In the genomic region with DNA sequence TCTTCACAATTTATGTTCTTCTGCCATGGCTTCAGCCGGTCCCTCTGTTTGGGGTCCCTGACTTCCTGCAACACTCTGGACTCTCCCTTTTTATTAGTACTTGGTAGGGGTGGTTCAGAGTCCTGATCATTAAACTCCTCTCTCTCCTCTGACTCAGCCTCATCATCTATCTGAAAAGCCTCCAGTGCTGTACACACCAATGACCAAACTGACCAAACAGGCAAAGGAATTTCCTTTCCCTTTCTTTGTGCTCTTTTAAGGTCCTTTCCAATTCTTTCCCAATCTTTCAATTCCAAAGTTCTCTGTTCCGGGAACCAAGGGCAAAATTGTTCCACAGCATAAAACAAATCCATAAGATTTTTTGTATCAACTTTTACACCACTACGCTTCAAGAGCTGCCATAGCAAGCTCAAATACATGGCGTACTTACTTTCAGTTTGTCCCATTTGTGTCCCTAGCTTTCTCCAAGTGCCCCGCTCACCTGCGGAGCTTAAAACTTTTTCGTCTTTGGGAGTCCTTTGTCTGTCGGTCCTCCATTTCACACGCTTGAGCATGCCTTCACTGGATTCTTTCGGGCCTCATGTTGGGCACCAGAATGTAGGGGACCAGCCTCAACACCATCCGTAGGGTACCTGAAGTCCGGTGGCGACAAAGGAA, we compare ENCODE assay signal across 1 cellular context.
A peak's percentile ranks its signal among the peaks of the same experiment; 100 is the strongest.
TF ChIP-seq lines count a peak whose summit lies in the region.

No MANE protein-coding gene starts in this region.

TF ChIP-seq in HepG2, 621 proteins besides CTCF, POLR2A, EP300 and RAD21 (continued from another document):
- TF ChIP-seq, protein P1, sequence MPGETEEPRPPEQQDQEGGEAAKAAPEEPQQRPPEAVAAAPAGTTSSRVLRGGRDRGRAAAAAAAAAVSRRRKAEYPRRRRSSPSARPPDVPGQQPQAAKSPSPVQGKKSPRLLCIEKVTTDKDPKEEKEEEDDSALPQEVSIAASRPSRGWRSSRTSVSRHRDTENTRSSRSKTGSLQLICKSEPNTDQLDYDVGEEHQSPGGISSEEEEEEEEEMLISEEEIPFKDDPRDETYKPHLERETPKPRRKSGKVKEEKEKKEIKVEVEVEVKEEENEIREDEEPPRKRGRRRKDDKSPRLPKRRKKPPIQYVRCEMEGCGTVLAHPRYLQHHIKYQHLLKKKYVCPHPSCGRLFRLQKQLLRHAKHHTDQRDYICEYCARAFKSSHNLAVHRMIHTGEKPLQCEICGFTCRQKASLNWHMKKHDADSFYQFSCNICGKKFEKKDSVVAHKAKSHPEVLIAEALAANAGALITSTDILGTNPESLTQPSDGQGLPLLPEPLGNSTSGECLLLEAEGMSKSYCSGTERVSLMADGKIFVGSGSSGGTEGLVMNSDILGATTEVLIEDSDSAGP (CRISPR knock-in tag; IDR thresholded peaks at IDR 0.05; ENCODE audit: borderline replicate concordance): no peak
- TF ChIP-seq RXRA (CRISPR knock-in tag; IDR thresholded peaks at IDR 0.05) (no peak), MIXL1 (CRISPR knock-in tag; IDR thresholded peaks at IDR 0.05) (no peak), NCOA2 (CRISPR knock-in tag; IDR thresholded peaks at IDR 0.05) (no peak), ASH2L (IDR thresholded peaks at IDR 0.05; ENCODE audit: insufficient read length, low read depth, low read length) (peak; percentile 59), TEAD3 (CRISPR knock-in tag; optimal IDR thresholded peaks at IDR 0.05; ENCODE audit: borderline replicate concordance) (peak; percentile 24), ZNF501 (CRISPR knock-in tag; IDR thresholded peaks at IDR 0.05) (no peak), SIX4 (CRISPR knock-in tag; IDR thresholded peaks at IDR 0.05) (no peak), SAP130 (CRISPR knock-in tag; IDR thresholded peaks at IDR 0.05; ENCODE audit: low read depth) (peak; percentile 43), LCORL (IDR thresholded peaks at IDR 0.05) (no peak), LCORL (CRISPR knock-in tag; IDR thresholded peaks at IDR 0.05) (no peak), ZMYM4 (CRISPR knock-in tag; IDR thresholded peaks at IDR 0.05) (0 out of 2 replicates have a peak, but pooled peaks have one; percentile 15), ZNF160 (CRISPR knock-in tag; IDR thresholded peaks at IDR 0.05) (no peak), POLR2G (IDR thresholded peaks at IDR 0.05; ENCODE audit: low read depth, low read length) (no peak), SIN3A (IDR thresholded peaks at IDR 0.05; ENCODE audit: borderline replicate concordance, low read depth, low read length) (no peak), ZNF446 (CRISPR knock-in tag; IDR thresholded peaks at IDR 0.05) (no peak), MXD4 (CRISPR knock-in tag; IDR thresholded peaks at IDR 0.05) (no peak), HNF4G (IDR thresholded peaks at IDR 0.05; ENCODE audit: borderline replicate concordance, low read depth, low read length) (peak; percentile 46; the same call in 1 of the 2 replicates), HNF4G (CRISPR knock-in tag; IDR thresholded peaks at IDR 0.05; ENCODE audit: borderline replicate concordance, low read depth) (no peak)
- TF ChIP-seq, protein P2, sequence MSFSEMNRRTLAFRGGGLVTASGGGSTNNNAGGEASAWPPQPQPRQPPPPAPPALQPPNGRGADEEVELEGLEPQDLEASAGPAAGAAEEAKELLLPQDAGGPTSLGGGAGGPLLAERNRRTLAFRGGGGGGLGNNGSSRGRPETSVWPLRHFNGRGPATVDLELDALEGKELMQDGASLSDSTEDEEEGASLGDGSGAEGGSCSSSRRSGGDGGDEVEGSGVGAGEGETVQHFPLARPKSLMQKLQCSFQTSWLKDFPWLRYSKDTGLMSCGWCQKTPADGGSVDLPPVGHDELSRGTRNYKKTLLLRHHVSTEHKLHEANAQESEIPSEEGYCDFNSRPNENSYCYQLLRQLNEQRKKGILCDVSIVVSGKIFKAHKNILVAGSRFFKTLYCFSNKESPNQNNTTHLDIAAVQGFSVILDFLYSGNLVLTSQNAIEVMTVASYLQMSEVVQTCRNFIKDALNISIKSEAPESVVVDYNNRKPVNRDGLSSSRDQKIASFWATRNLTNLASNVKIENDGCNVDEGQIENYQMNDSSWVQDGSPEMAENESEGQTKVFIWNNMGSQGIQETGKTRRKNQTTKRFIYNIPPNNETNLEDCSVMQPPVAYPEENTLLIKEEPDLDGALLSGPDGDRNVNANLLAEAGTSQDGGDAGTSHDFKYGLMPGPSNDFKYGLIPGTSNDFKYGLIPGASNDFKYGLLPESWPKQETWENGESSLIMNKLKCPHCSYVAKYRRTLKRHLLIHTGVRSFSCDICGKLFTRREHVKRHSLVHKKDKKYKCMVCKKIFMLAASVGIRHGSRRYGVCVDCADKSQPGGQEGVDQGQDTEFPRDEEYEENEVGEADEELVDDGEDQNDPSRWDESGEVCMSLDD (CRISPR knock-in tag; IDR thresholded peaks at IDR 0.05; ENCODE audit: borderline replicate concordance): no peak
- TF ChIP-seq, protein P3, sequence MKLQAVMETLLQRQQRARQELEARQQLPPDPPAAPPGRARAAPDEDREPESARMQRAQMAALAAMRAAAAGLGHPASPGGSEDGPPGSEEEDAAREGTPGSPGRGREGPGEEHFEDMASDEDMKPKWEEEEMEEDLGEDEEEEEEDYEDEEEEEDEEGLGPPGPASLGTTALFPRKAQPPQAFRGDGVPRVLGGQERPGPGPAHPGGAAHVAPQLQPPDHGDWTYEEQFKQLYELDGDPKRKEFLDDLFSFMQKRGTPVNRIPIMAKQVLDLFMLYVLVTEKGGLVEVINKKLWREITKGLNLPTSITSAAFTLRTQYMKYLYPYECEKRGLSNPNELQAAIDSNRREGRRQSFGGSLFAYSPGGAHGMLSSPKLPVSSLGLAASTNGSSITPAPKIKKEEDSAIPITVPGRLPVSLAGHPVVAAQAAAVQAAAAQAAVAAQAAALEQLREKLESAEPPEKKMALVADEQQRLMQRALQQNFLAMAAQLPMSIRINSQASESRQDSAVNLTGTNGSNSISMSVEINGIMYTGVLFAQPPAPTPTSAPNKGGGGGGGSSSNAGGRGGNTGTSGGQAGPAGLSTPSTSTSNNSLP (IDR thresholded peaks at IDR 0.05; ENCODE audit: low read depth, low read length): peak; percentile 71
- TF ChIP-seq, protein P4, sequence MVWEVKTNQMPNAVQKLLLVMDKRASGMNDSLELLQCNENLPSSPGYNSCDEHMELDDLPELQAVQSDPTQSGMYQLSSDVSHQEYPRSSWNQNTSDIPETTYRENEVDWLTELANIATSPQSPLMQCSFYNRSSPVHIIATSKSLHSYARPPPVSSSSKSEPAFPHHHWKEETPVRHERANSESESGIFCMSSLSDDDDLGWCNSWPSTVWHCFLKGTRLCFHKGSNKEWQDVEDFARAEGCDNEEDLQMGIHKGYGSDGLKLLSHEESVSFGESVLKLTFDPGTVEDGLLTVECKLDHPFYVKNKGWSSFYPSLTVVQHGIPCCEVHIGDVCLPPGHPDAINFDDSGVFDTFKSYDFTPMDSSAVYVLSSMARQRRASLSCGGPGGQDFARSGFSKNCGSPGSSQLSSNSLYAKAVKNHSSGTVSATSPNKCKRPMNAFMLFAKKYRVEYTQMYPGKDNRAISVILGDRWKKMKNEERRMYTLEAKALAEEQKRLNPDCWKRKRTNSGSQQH (CRISPR knock-in tag; IDR thresholded peaks at IDR 0.05; ENCODE audit: low read depth): no peak
- TF ChIP-seq, protein P5, sequence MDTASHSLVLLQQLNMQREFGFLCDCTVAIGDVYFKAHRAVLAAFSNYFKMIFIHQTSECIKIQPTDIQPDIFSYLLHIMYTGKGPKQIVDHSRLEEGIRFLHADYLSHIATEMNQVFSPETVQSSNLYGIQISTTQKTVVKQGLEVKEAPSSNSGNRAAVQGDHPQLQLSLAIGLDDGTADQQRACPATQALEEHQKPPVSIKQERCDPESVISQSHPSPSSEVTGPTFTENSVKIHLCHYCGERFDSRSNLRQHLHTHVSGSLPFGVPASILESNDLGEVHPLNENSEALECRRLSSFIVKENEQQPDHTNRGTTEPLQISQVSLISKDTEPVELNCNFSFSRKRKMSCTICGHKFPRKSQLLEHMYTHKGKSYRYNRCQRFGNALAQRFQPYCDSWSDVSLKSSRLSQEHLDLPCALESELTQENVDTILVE (CRISPR knock-in tag; IDR thresholded peaks at IDR 0.05): no peak
- TF ChIP-seq, protein P6, sequence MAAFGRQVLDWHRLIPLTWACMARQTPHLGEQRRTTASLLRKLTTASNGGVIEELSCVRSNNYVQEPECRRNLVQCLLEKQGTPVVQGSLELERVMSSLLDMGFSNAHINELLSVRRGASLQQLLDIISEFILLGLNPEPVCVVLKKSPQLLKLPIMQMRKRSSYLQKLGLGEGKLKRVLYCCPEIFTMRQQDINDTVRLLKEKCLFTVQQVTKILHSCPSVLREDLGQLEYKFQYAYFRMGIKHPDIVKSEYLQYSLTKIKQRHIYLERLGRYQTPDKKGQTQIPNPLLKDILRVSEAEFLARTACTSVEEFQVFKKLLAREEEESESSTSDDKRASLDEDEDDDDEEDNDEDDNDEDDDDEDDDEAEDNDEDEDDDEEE (CRISPR knock-in tag; IDR thresholded peaks at IDR 0.05): no peak
- TF ChIP-seq, protein P7, sequence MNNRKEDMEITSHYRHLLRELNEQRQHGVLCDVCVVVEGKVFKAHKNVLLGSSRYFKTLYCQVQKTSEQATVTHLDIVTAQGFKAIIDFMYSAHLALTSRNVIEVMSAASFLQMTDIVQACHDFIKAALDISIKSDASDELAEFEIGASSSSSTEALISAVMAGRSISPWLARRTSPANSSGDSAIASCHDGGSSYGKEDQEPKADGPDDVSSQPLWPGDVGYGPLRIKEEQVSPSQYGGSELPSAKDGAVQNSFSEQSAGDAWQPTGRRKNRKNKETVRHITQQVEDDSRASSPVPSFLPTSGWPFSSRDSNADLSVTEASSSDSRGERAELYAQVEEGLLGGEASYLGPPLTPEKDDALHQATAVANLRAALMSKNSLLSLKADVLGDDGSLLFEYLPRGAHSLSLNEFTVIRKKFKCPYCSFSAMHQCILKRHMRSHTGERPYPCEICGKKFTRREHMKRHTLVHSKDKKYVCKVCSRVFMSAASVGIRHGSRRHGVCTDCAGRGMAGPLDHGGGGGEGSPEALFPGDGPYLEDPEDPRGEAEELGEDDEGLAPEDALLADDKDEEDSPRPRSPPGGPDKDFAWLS (CRISPR knock-in tag; IDR thresholded peaks at IDR 0.05; ENCODE audit: borderline replicate concordance): no peak
